Comparison of ENCODE assay signal across 9 cellular contexts in the genomic region with DNA sequence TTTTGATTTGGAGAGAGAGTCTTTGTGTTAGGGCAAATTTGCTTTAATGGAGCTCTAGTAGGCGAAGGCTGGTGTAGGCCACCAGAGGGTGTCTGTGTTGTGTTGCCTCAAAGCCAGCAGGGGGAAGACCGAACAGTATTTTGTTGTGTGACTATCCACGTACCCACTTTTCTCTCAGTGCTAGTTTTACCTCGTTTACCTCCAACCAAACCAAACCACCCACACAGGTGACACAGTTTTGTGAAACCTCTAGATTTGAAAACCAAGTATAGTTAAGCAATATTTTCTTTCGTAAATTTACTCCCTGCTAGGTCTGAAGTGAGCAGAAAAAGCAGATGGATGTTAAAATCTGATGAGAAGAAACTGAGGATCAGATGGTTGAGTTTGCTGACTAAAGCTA. TPM values are rescaled to one million over a fixed set of nuclear protein-coding genes. Genes with fewer than 3 reads are reported as not detected.
DNase-seq lines count a peak whose midpoint lies in the region; ATAC-seq lines count a peak whose summit lies in the region.
"Had no signal": no experiment of that assay in that cellular context is flagged by ENCODE, and none has a peak within 500 bp of the region (broad histone marks: within the 10 kb centered on the region; RNA-seq: fewer than 3 reads in every experiment).

No MANE protein-coding gene starts in this region.

- in situ Hi-C loops in SK-MEL-5 (cut with HindIII; ENCODE audit: low pct_unique_long_range_greater_than_20kb, low sequenced_read_pairs), result no loop called here

- peak overlapping the region; percentile 24 for H3K9ac ChIP-seq in adipocyte (ENCODE audit: low read length)

- H3K4me1 ChIP-seq in adipocyte (ENCODE audit: control insufficient read depth, insufficient read depth, low read length), result peaks cover 11% of the 10 kb centered on the region

- intact Hi-C loops in left ventricle myocardium superior (cut with micrococcal nuclease), result loop anchor here (5.0 kb wide), 1 partner anchor 134 kb away; a partner anchor contains a TSS

- peaks cover 38% of the 10 kb centered on the region for H3K36me3 ChIP-seq in adipocyte (ENCODE audit: control insufficient read depth, insufficient read depth, low read length, severe bottlenecking)

- ATAC-seq in GM19463 (IDR thresholded peaks at IDR 0.05; ENCODE audit: unreplicated experiment) (peak; percentile 78), left ventricle myocardium superior (peak; percentile 91), HG02938 (IDR thresholded peaks at IDR 0.05; ENCODE audit: unreplicated experiment) (no peak)

- H3K27me3 ChIP-seq in adipocyte (replicated peaks; ENCODE audit: control insufficient read depth, insufficient read depth, low read length), result no peaks in the 10 kb centered on the region

- DNase-seq in CD1c-positive myeloid dendritic cell (ENCODE audit: extremely low spot score) (peak; percentile 45), LoVo (ENCODE audit: low spot score) (peak; percentile 53), SK-MEL-5 (ENCODE audit: low read depth, low spot score) (peak; percentile 82), adipocyte (ENCODE audit: low read depth) (peak; percentile 86), left ventricle myocardium superior (peak; percentile 61), renal cortical epithelial cell (ENCODE audit: low read depth) (peak; percentile 77)

- no peaks in the 10 kb centered on the region for H3K9me3 ChIP-seq in adipocyte (ENCODE audit: control insufficient read depth, low read length)

- H3K4me3 ChIP-seq in adipocyte (ENCODE audit: low read length), result no peak overlapping the region

RNA-seq across cellular contexts. Expression of a gene that starts 36.3 kb away (rescaled TPM):
- not detected in 2 replicates for total RNA-seq in SK-MEL-5 (2014; rRNA removed; shearing (Covaris generic))
- polyA plus RNA-seq in SK-MEL-5 (2015; cell fraction: cytosol; rRNA removed), result 0.64 TPM in 1 of 2 replicates, not detected in the other
- not detected in 2 replicates for polyA plus RNA-seq in SK-MEL-5 (2015; cell fraction: nucleus; rRNA removed)
- total RNA-seq in left ventricle myocardium superior, result not detected
- total RNA-seq in renal cortical epithelial cell, result not detected in 2 replicates
- total RNA-seq: activated CD8-positive, alpha-beta memory T cell treated with anti-CD3 and anti-CD28 coated beads for 36 hours had no signal

RNA-seq across cellular contexts. Expression of a gene that starts 42.5 kb away (rescaled TPM):
- total RNA-seq in SK-MEL-5 (2014; rRNA removed; shearing (Covaris generic)), result 57.3 and 62.8 TPM in 2 replicates
- polyA plus RNA-seq in SK-MEL-5 (2015; cell fraction: cytosol; rRNA removed), result 55.0 and 65.0 TPM in 2 replicates
- 441 and 455 TPM in 2 replicates for polyA plus RNA-seq in SK-MEL-5 (2015; cell fraction: nucleus; rRNA removed)
- total RNA-seq in left ventricle myocardium superior, result 10.1 TPM
- total RNA-seq in renal cortical epithelial cell, result 28.8 and 52.3 TPM in 2 replicates

RNA-seq across cellular contexts. Expression of a gene that starts 44.3 kb away (rescaled TPM):
- total RNA-seq in SK-MEL-5 (2014; rRNA removed; shearing (Covaris generic)), result 10.1 and 11.4 TPM in 2 replicates
- 12.7 and 14.6 TPM in 2 replicates for polyA plus RNA-seq in SK-MEL-5 (2015; cell fraction: cytosol; rRNA removed)
- polyA plus RNA-seq in SK-MEL-5 (2015; cell fraction: nucleus; rRNA removed), result 150 and 170 TPM in 2 replicates
- 4.2 TPM for total RNA-seq in left ventricle myocardium superior
- 2.3 and 18.7 TPM in 2 replicates for total RNA-seq in renal cortical epithelial cell
